Comparison of ENCODE assay signal across 8 cellular contexts in the genomic region with DNA sequence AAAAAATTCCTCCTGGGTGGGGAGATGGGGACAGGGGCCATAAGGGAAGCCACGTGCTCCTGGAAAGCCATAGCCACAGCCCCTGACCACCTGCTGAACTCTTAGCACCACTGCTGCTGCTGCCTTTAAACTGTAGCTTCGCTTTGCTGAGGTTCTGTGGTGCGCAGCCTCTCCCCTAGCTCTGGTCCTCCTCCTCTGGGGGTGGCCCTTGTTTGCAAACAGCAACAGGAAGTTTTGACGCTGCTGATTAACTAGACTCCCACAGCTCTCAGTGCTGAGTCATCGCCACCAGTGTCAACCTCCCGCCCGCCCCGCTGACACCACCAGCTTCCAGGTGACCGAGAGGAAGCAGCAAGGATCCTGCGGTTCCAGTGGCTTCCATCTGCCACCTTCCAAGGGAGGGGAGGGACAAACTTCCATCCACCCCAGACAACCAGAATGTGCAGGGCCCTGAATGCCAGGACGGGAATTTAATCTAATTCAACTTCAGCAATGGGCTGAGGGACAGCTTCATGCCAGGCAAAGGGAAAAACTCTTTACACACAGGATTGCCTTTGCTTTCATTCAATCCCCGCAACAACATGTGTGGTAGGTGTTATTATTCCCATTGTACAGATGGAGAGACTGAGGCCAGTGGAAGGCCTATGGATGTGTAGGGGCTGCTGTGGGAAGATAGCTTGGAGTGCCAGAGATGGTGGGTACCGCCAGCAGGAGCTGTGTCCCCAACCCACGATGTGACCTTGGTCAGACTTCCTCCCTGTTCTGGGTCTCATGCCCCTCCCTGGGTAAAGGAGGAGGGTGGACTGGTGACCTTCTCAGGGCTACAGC. TPM values are rescaled to one million over a fixed set of nuclear protein-coding genes. Genes with fewer than 3 reads are reported as not detected.
DNase-seq lines count a peak whose midpoint lies in the region; ATAC-seq and TF ChIP-seq lines count a peak whose summit lies in the region.

No MANE protein-coding gene starts in this region.

- H3K27ac Mint-ChIP-seq in Caco-2 (ENCODE audit: unreplicated experiment) (peak overlapping the region; percentile 93), immature natural killer cell (peak overlapping the region; percentile 93 to 98 (median 97))
- H3K27ac Mint-ChIP-seq in activated naive CD8-positive, alpha-beta T cell = peak overlapping the region; percentile 54

- H3K36me3 ChIP-seq in Caco-2 (ENCODE audit: control insufficient read depth, insufficient read depth, low read length) = no peaks in the 10 kb centered on the region

- no peak overlapping the region for H3K4me3 ChIP-seq in Caco-2 (ENCODE audit: low read depth, low read length)

- H3K9me3 Mint-ChIP-seq in Caco-2 (ENCODE audit: unreplicated experiment) (no peaks in the 10 kb centered on the region), immature natural killer cell (no peaks in the 10 kb centered on the region)
- H3K9me3 Mint-ChIP-seq in activated naive CD8-positive, alpha-beta T cell (ENCODE audit: low read depth) = no peaks in the 10 kb centered on the region

- H3K4me1 ChIP-seq in Caco-2 = peaks cover 86% of the 10 kb centered on the region

- H3K4me3 Mint-ChIP-seq in Caco-2 (ENCODE audit: unreplicated experiment) (peak overlapping the region; percentile 51), immature natural killer cell (peak overlapping the region; percentile 76 to 87 (median 80))
- peak overlapping the region; percentile 42 for H3K4me3 Mint-ChIP-seq in activated naive CD8-positive, alpha-beta T cell

- H3K9me3 ChIP-seq in Caco-2 = no peaks in the 10 kb centered on the region

- peak; percentile 92 to 97 for DNase-seq in Caco-2
- DNase-seq in SKM-1 (lab: John Stamatoyannopoulos, UW; ENCODE audit: unreplicated experiment) = peak; percentile 59
- peak; percentile 86 to 89 (median 87) for DNase-seq in immature natural killer cell
- DNase-seq in stimulated activated CD4-positive, alpha-beta T cell treated with anti-CD3 and anti-CD28 coated beads, Interleukin-1b, Interleukin-23, amount 100 ng/mL, for 48 hours = peak; percentile 74
- DNase-seq in NCI-H1694 treated with DMSO at 0.1 percent for 48 hours (lab: John Stamatoyannopoulos, UW) = no peak

- H3K36me3 Mint-ChIP-seq in Caco-2 (ENCODE audit: insufficient read depth, unreplicated experiment) (peaks cover 32% of the 10 kb centered on the region), immature natural killer cell (no peaks in the 10 kb centered on the region)
- H3K36me3 Mint-ChIP-seq in activated naive CD8-positive, alpha-beta T cell = no peaks in the 10 kb centered on the region

- H3K4me1 Mint-ChIP-seq in Caco-2 (ENCODE audit: low read depth, unreplicated experiment) (peaks cover 73% of the 10 kb centered on the region), immature natural killer cell (peaks cover 55 to 60% of the 10 kb centered on the region in 2 donors)
- H3K4me1 Mint-ChIP-seq in activated naive CD8-positive, alpha-beta T cell (ENCODE audit: low read depth) = peaks cover 22% of the 10 kb centered on the region

- peak; percentile 100 for ATAC-seq in GM19438 (IDR thresholded peaks at IDR 0.05; ENCODE audit: low read depth, unreplicated experiment)
- peak; percentile 99 for ATAC-seq in HG03520 (IDR thresholded peaks at IDR 0.05; ENCODE audit: unreplicated experiment)

- POLR2A ChIA-PET in Caco-2 (lab: Charles Lee) = interaction anchor here (0.6 to 1.5 kb wide), 10 partner anchors 9 to 331 kb away, joined by 3 to 8 read pairs (median 4); a partner anchor contains a TSS

- intact Hi-C loops in Caco-2 (cut with micrococcal nuclease; ENCODE audit: unreplicated experiment) = no loop called here

- H3K27me3 ChIP-seq in Caco-2 (replicated peaks; ENCODE audit: control insufficient read depth, insufficient read depth, low read length) = no peaks in the 10 kb centered on the region

- H3K27me3 Mint-ChIP-seq in Caco-2 (ENCODE audit: insufficient read depth, unreplicated experiment) = no peaks in the 10 kb centered on the region
- peaks cover 11% of the 10 kb centered on the region for H3K27me3 Mint-ChIP-seq in activated naive CD8-positive, alpha-beta T cell
- H3K27me3 Mint-ChIP-seq in immature natural killer cell (ENCODE audit: low read depth in 3 of 3) = peaks cover 6 to 9% (median 7%) of the 10 kb centered on the region in 3 donors

- CTCF ChIA-PET in Caco-2 (lab: Charles Lee) = interaction anchor here (0.6 to 1.4 kb wide), 10 partner anchors 8 to 949 kb away, joined by 3 to 19 read pairs (median 4); a partner anchor contains a TSS

- TF ChIP-seq CTCF in Caco-2 (IDR thresholded peaks at IDR 0.05; ENCODE audit: insufficient read depth in 1 of 2, low read depth in 1 of 2, low read length in 1 of 2, severe bottlenecking in 1 of 2, unreplicated experiment in 1 of 2) = no peak

- BruUV-seq in Caco-2 (replicated peaks; lab: Mats Ljungman, UMichigan) = TSS peak; percentile 71

RNA-seq across cellular contexts. Expression of a gene that starts 8.1 kb away (rescaled TPM):
- total RNA-seq in Caco-2 (2022) = 103 and 108 TPM in 2 replicates
- 10 to 100 TPM in 2 of 3 donors, 1 to 10 TPM in 1; 5.1 to 13.6 (median 12.2) TPM for polyA plus RNA-seq in immature natural killer cell
